20 cellular contexts compared by ENCODE assay signal in the genomic region with DNA sequence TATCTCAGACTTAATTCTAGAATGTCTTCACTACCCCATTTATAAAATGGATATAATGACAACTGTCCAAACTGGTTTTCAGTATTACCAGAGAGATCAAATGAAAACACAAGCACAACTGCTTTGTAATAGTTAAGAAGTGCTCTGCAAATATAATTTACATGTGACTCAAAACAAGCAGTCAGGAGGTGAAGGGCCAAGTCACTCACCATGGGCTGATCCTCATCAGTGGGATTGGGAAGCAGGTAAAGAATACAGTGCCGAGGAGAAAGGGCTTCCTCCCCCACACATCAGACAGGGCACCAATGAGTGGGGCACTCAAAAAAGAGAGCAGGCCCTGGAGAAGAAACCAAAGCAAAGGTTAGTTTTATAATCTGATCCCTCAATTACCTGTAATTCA. TPM values are rescaled to one million over a fixed set of nuclear protein-coding genes. Genes with fewer than 3 reads are reported as not detected.
"Had no signal": no experiment of that assay in that cellular context is flagged by ENCODE, and none has a peak within 500 bp of the region (broad histone marks: within the 10 kb centered on the region; RNA-seq: fewer than 3 reads in every experiment).

No MANE protein-coding gene starts in this region.

RNA-seq across cellular contexts. Expression of gene NUTM2G, which starts 20.7 kb away (rescaled TPM):
- total RNA-seq: naive thymus-derived CD4-positive, alpha-beta T cell; natural killer cell; occipital lobe; osteoblast; ovary; progenitor cell of endocrine pancreas; psoas muscle; renal cortical epithelial cell; right cardiac atrium; sigmoid colon; skeletal muscle tissue; stomach; subcutaneous adipose tissue; temporal lobe; thoracic aorta; thyroid gland; tibial nerve; ureter; vagina had no signal
- polyA plus RNA-seq: ovary, small intestine, stomach had no signal
